8 cellular contexts compared by ENCODE assay signal in the genomic region with DNA sequence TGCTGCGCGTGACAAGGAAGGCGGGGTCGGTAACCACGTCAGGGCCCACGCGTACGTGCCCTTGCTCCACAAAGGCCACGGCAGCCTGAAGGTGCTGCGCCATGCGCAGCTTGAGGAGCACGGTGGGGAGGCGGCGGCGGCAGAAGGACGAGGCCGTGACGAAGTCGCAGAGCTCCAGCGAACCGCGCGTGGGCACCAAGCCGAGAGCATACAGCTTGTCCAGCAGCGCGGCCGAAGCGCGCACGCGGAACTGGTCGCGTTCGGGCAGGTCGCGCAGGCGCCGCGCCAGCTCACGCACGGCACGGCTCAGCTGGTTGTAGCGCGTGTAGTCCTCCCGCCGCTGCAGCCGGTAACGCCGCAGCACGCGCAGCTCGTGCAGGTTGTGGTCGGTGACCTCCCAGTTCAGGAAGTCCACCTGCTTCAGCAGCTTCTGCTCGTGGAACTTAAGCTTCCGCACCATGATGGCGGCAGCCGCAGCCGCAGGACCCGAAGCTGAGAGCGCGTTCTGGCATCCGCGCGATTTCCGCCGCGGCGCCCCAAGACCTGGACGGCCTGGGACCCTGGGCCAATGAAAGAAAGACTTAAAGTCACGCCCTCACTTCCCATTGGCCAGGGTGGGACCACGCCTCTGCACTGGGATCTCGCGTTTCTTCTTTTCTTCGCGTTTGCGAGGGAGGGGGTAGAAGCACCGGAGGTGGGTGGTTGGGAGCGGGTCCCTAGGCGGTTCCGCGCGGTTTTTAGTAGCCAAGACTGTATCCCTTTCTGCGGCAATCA. TPM values are rescaled to one million over a fixed set of nuclear protein-coding genes. Genes with fewer than 3 reads are reported as not detected.
DNase-seq lines count a peak whose midpoint lies in the region; ATAC-seq lines count a peak whose summit lies in the region.

TSS of gene IMP3 (minus strand) at position 516 of the 774 bp plus-strand sequence. CDS start at position 460, 56 bp downstream.

- peak; percentile 89 for ATAC-seq in GM19351 (IDR thresholded peaks at IDR 0.05; ENCODE audit: unreplicated experiment)
- peak; percentile 95 for ATAC-seq in HG03521 (IDR thresholded peaks at IDR 0.05; ENCODE audit: unreplicated experiment)
- ATAC-seq in left lobe of liver, result peak; percentile 90

- peaks cover 0 to 23% (median 7%) of the 10 kb centered on the region in 11 experiments; a peak in 11 of 22 replicates for H3K36me3 ChIP-seq in BLaER1 treated with 17β-estradiol and CSF1 and Interleukin-3, amounts not matched to agents 10 nM and 100 nM

- H3K4me1 ChIP-seq in BLaER1 treated with 17β-estradiol and CSF1 and Interleukin-3, amounts not matched to agents 10 nM and 100 nM, result peaks cover 41 to 58% (median 48%) of the 10 kb centered on the region in 10 experiments

- DNase-seq in NCI-H748 (lab: John Stamatoyannopoulos, UW; ENCODE audit: unreplicated experiment), result peak; percentile 97
- peak; percentile 89 for DNase-seq in activated CD4-positive, alpha-beta T cell treated with anti-CD3 and anti-CD28 coated beads, Interleukin-2, amount 50 U/mL, for 1 hour
- DNase-seq in dedifferentiated amniotic fluid mesenchymal stem cell (ENCODE audit: extremely low spot score), result peak; percentile 98
- DNase-seq in left lobe of liver (ENCODE audit: low spot score), result peak; percentile 97
- DNase-seq in stimulated activated CD4-positive, alpha-beta T cell treated with anti-CD3 and anti-CD28 coated beads, Interleukin-2, amount 100 ng/mL, for 4 hours (ENCODE audit: low read depth), result peak; percentile 89

- no peaks in the 10 kb centered on the region for H3K9me3 ChIP-seq in BLaER1 treated with 17β-estradiol and CSF1 and Interleukin-3, amounts not matched to agents 10 nM and 100 nM (replicated peaks in 1 of 11)

- peak within 1 kb of the TSS; percentile 90 to 99 (median 96) for H3K4me2 ChIP-seq in BLaER1 treated with 17β-estradiol and CSF1 and Interleukin-3, amounts not matched to agents 10 nM and 100 nM

- H3K27me3 ChIP-seq in BLaER1 treated with 17β-estradiol and CSF1 and Interleukin-3, amounts not matched to agents 10 nM and 100 nM, result no peaks in the 10 kb centered on the region

- peak within 1 kb of the TSS; percentile 76 to 97 (median 86) for H3K4me3 ChIP-seq in BLaER1 treated with 17β-estradiol and CSF1 and Interleukin-3, amounts not matched to agents 10 nM and 100 nM

- H3K27ac ChIP-seq in BLaER1 treated with 17β-estradiol and CSF1 and Interleukin-3, amounts not matched to agents 10 nM and 100 nM, result peak within 1 kb of the TSS; percentile 73 to 96 (median 93)

- peaks cover 12 to 47% (median 37%) of the 10 kb centered on the region in 11 experiments; a peak in 20 of 22 replicates for H4K20me1 ChIP-seq in BLaER1 treated with 17β-estradiol and CSF1 and Interleukin-3, amounts not matched to agents 10 nM and 100 nM

- peak within 1 kb of the TSS; percentile 82 to 97 (median 91) for H3K9ac ChIP-seq in BLaER1 treated with 17β-estradiol and CSF1 and Interleukin-3, amounts not matched to agents 10 nM and 100 nM

RNA-seq across cellular contexts. Expression of gene IMP3, which starts in this region (rescaled TPM):
- 42.0 TPM for total RNA-seq in left lobe of liver

Comparison
In these comparisons a context has a peak if more than half of its experiments do, and no peak if none do; other contexts are left out.
1. Peak in every context shown above with its lines: DNase-seq, ATAC-seq, H3K4me3 ChIP-seq and H3K27ac ChIP-seq.